Comparison of ENCODE assay signal across 15 cellular contexts in the genomic region with DNA sequence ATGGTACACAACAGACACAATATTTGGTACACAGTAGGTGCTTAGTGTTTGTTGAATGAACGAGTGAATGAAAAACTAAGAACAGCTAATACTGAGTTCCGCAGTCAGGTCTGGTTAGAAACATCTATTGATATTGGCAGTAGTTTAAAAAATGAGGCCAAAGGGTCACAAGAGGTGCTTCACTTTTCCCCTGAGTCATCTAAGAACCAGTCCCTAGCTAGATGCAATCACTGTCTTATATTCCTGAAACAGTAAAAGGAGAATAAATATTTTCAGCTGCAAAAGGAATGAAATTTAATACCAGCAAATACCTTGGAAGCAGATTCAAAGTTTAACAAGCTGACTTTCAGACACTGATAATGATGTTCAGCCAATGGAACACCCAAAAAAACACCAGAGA. TPM values are rescaled to one million over a fixed set of nuclear protein-coding genes. Genes with fewer than 3 reads are reported as not detected.
DNase-seq lines count a peak whose midpoint lies in the region; ATAC-seq and TF ChIP-seq lines count a peak whose summit lies in the region.
"Had no signal": no experiment of that assay in that cellular context is flagged by ENCODE, and none has a peak within 500 bp of the region (broad histone marks: within the 10 kb centered on the region; RNA-seq: fewer than 3 reads in every experiment).

No MANE protein-coding gene starts in this region.

- CTCF ChIA-PET in SK-N-SH (lab: Yijun Ruan, JAX) = interaction anchor here (0.9 to 6.9 kb wide), 7 partner anchors 14 to 139 kb away, joined by 3 to 72 read pairs (median 4); no protein-coding TSS in a partner anchor

- H4K8ac ChIP-seq in mesenchymal stem cell (ENCODE audit: low read length) = no peak overlapping the region

- no peak overlapping the region for H3K23ac ChIP-seq in mesenchymal stem cell (ENCODE audit: low read length in 2 of 2)

- no peak overlapping the region for H3K14ac ChIP-seq in mesenchymal stem cell (ENCODE audit: low read length in 2 of 2)

- H2BK15ac ChIP-seq in mesenchymal stem cell (ENCODE audit: low read depth, poor library complexity, severe bottlenecking) = no peak overlapping the region

- no peak overlapping the region for H4K91ac ChIP-seq in mesenchymal stem cell (ENCODE audit: low read length)

- H2BK5ac ChIP-seq in mesenchymal stem cell (ENCODE audit: low read depth, low read length, poor library complexity, severe bottlenecking) = no peak overlapping the region

- ATAC-seq in omental fat pad (ENCODE audit: low FRiP score) (no peak), GM21390 (IDR thresholded peaks at IDR 0.05; ENCODE audit: unreplicated experiment) (no peak)

- peaks cover 58 to 74% of the 10 kb centered on the region in 2 experiments for H3K36me3 ChIP-seq in SK-N-SH (replicated peaks in 1 of 2; ENCODE audit: control insufficient read depth in 1 of 2, insufficient read depth in 2 of 2, low read length in 1 of 2)
- H3K36me3 ChIP-seq in mesenchymal stem cell (ENCODE audit: control insufficient read depth in 1 of 2, insufficient read depth in 2 of 2, low read depth in 1 of 2, low read length in 2 of 2) = peaks cover 33 to 73% of the 10 kb centered on the region in 2 experiments
- H3K36me3 ChIP-seq: BLaER1 treated with 17β-estradiol and CSF1 and Interleukin-3, amounts not matched to agents 10 nM and 100 nM had no signal

- no peaks in the 10 kb centered on the region for H4K20me1 ChIP-seq in SK-N-SH (ENCODE audit: insufficient read depth)
- H4K20me1 ChIP-seq: BLaER1 treated with 17β-estradiol and CSF1 and Interleukin-3, amounts not matched to agents 10 nM and 100 nM had no signal

- H3K9me3 ChIP-seq in SK-N-SH (no peaks in the 10 kb centered on the region), mesenchymal stem cell (ENCODE audit: control insufficient read depth, low read length) (no peaks in the 10 kb centered on the region)

- no peak for TF ChIP-seq RAD21 in SK-N-SH (IDR thresholded peaks at IDR 0.05; ENCODE audit: low read length)

- H2AFZ ChIP-seq in SK-N-SH (ENCODE audit: low read depth) = no peak overlapping the region
- no peak overlapping the region for H2AFZ ChIP-seq in mesenchymal stem cell (ENCODE audit: low read depth, low read length)

- H2BK120ac ChIP-seq in mesenchymal stem cell (ENCODE audit: low read depth, low read length) = no peak overlapping the region

- H3K18ac ChIP-seq in mesenchymal stem cell (ENCODE audit: low read depth in 1 of 2, low read length in 2 of 2) = no peak overlapping the region

- 87% methylated on average over 2 of the region's 2 CpGs for WGBS in SK-N-SH (ENCODE audit: low lambda C conversion rate)
- WGBS in mesenchymal stem cell = 100% methylated on average over 2 of the region's 2 CpGs

- peak in 1 of 2 experiments; percentile 33; a peak in 1 of 4 replicates for TF ChIP-seq EP300 in SK-N-SH (IDR thresholded peaks at IDR 0.05; ENCODE audit: borderline replicate concordance in 1 of 2, low read depth in 1 of 2, low read length in 1 of 2)

- no peak overlapping the region for H3K4me3 Mint-ChIP-seq in HFFc6
- H3K4me3 Mint-ChIP-seq: CD8-positive, alpha-beta memory T cell had no signal

- peaks cover 2% of the 10 kb centered on the region; the same call in 1 of the 2 replicates for H3K27me3 Mint-ChIP-seq in HFFc6 (ENCODE audit: insufficient read depth)

- H3K9me3 Mint-ChIP-seq in HFFc6 = no peaks in the 10 kb centered on the region
- H3K9me3 Mint-ChIP-seq: CD8-positive, alpha-beta memory T cell had no signal

- H3K27me3 ChIP-seq in SK-N-SH (ENCODE audit: insufficient read depth) (no peaks in the 10 kb centered on the region), mesenchymal stem cell (ENCODE audit: control insufficient read depth in 1 of 2, insufficient read depth in 1 of 2, low read length in 2 of 2) (no peaks in the 10 kb centered on the region)
- H3K27me3 ChIP-seq: BLaER1 treated with 17β-estradiol and CSF1 and Interleukin-3, amounts not matched to agents 10 nM and 100 nM had no signal

- no peak overlapping the region for H3K9ac ChIP-seq in SK-N-SH
- no peak overlapping the region for H3K9ac ChIP-seq in mesenchymal stem cell (ENCODE audit: low read length)
- H3K9ac ChIP-seq: BLaER1 treated with 17β-estradiol and CSF1 and Interleukin-3, amounts not matched to agents 10 nM and 100 nM had no signal

- peaks cover 49% of the 10 kb centered on the region for H3K4me1 Mint-ChIP-seq in HFFc6 (ENCODE audit: low read depth)
- H3K4me1 Mint-ChIP-seq: CD8-positive, alpha-beta memory T cell had no signal

- peak overlapping the region; percentile 62 for H2AK5ac ChIP-seq in mesenchymal stem cell (ENCODE audit: low read length, severe bottlenecking)

- H3K27ac ChIP-seq in SK-N-SH (ENCODE audit: low read depth in 2 of 2, low read length in 1 of 2) = peak overlapping the region in 1 of 2 experiments; percentile 23; a peak in 1 of 4 replicates
- H3K27ac ChIP-seq in mesenchymal stem cell (ENCODE audit: low read length, poor library complexity, severe bottlenecking) = peak overlapping the region; percentile 26
- H3K27ac ChIP-seq: BLaER1 treated with 17β-estradiol and CSF1 and Interleukin-3, amounts not matched to agents 10 nM and 100 nM had no signal

- H3K36me3 Mint-ChIP-seq in HFFc6 (ENCODE audit: low read depth) = peaks cover 64% of the 10 kb centered on the region

- H3K4me2 ChIP-seq in SK-N-SH (no peak overlapping the region), mesenchymal stem cell (ENCODE audit: low read length, poor library complexity, severe bottlenecking) (no peak overlapping the region)
- H3K4me2 ChIP-seq: BLaER1 treated with 17β-estradiol and CSF1 and Interleukin-3, amounts not matched to agents 10 nM and 100 nM had no signal

- peak; percentile 18 for DNase-seq in HFFc6
- no peak for DNase-seq in SK-N-SH
- DNase-seq in fibroblast of mammary gland (ENCODE audit: low read depth) = peak; percentile 42
- no peak for DNase-seq in mesenchymal stem cell
- DNase-seq in foreskin melanocyte = no peak
- no peak for DNase-seq in omental fat pad (ENCODE audit: low spot score)
- DNase-seq: CD8-positive, alpha-beta memory T cell; GOT3; NCI-H1436; NCI-H1930; NCI-H226; NCI-H524 treated with DMSO at 0.1 percent for 48 hours; SW 1271 had no signal

- no peak overlapping the region for H3K4me3 ChIP-seq in SK-N-SH (ENCODE audit: low read depth in 2 of 2, low read length in 1 of 2)
- H3K4me3 ChIP-seq in fibroblast of mammary gland (ENCODE audit: control insufficient read depth, low read depth, low read length) = no peak overlapping the region
- H3K4me3 ChIP-seq in mesenchymal stem cell (ENCODE audit: insufficient read depth in 1 of 2, low read depth in 1 of 2, low read length in 2 of 2) = no peak overlapping the region
- H3K4me3 ChIP-seq: BLaER1 treated with 17β-estradiol and CSF1 and Interleukin-3, amounts not matched to agents 10 nM and 100 nM had no signal

- POLR2A ChIA-PET in SK-N-SH (lab: Yijun Ruan, JAX) = no interaction called here

- H3K27ac Mint-ChIP-seq in HFFc6 = peak overlapping the region; percentile 20
- H3K27ac Mint-ChIP-seq: CD8-positive, alpha-beta memory T cell had no signal

- TF ChIP-seq CTCF in HFFc6 (IDR thresholded peaks at IDR 0.05) (no peak), SK-N-SH (IDR thresholded peaks at IDR 0.05) (no peak), fibroblast of mammary gland (conservative IDR thresholded peaks at IDR 0.05; ENCODE audit: control insufficient read depth, insufficient read depth, low read depth, low read length) (no peak), omental fat pad (IDR thresholded peaks at IDR 0.05) (no peak)

- no peak overlapping the region for H2BK12ac ChIP-seq in mesenchymal stem cell (ENCODE audit: low read length in 2 of 2)

- no peaks in the 10 kb centered on the region for H3K9me2 ChIP-seq in SK-N-SH

- no peak overlapping the region for H3K4ac ChIP-seq in mesenchymal stem cell (ENCODE audit: low read depth in 1 of 2, low read length in 2 of 2)

- H3K4me1 ChIP-seq in SK-N-SH (ENCODE audit: control insufficient read depth in 1 of 2, insufficient read depth in 2 of 2, low read depth in 1 of 2, low read length in 1 of 2) (0 out of 4 replicates have a peak, but pooled peaks cover 0 to 10% of the 10 kb centered on the region in 2 experiments), mesenchymal stem cell (ENCODE audit: control insufficient read depth, insufficient read depth, low read depth, low read length) (peaks cover 4% of the 10 kb centered on the region)
- H3K4me1 ChIP-seq: BLaER1 treated with 17β-estradiol and CSF1 and Interleukin-3, amounts not matched to agents 10 nM and 100 nM had no signal

- H3K79me2 ChIP-seq in SK-N-SH (ENCODE audit: insufficient read depth) = no peaks in the 10 kb centered on the region

- peaks cover 29% of the 10 kb centered on the region for H3K79me1 ChIP-seq in mesenchymal stem cell (replicated peaks; ENCODE audit: low read length, poor library complexity, severe bottlenecking)

- peaks cover 7% of the 10 kb centered on the region for H3F3A ChIP-seq in SK-N-SH (replicated peaks; ENCODE audit: insufficient read depth)

TF ChIP-seq in SK-N-SH, 30 proteins besides CTCF, POLR2A, EP300 and RAD21 (continues in another document):
- TF ChIP-seq, protein P1, sequence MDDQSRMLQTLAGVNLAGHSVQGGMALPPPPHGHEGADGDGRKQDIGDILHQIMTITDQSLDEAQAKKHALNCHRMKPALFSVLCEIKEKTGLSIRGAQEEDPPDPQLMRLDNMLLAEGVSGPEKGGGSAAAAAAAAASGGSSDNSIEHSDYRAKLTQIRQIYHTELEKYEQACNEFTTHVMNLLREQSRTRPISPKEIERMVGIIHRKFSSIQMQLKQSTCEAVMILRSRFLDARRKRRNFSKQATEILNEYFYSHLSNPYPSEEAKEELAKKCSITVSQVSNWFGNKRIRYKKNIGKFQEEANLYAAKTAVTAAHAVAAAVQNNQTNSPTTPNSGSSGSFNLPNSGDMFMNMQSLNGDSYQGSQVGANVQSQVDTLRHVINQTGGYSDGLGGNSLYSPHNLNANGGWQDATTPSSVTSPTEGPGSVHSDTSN (IDR thresholded peaks at IDR 0.05) = peak; percentile 53
- TF ChIP-seq RCOR1 (IDR thresholded peaks at IDR 0.05; ENCODE audit: low read length) = no peak
- no peak for TF ChIP-seq CHD2 (IDR thresholded peaks at IDR 0.05; ENCODE audit: low read length, partially characterized antibody)
- TF ChIP-seq RFX5 (IDR thresholded peaks at IDR 0.05; ENCODE audit: low read length) = no peak
- TF ChIP-seq YY1 (IDR thresholded peaks at IDR 0.05; ENCODE audit: low read depth) = no peak
- TF ChIP-seq MEF2A (IDR thresholded peaks at IDR 0.05; ENCODE audit: borderline replicate concordance, low read depth) = no peak
- TF ChIP-seq SIN3A (IDR thresholded peaks at IDR 0.05; ENCODE audit: borderline replicate concordance, low read depth, low read length) = no peak
- TF ChIP-seq TAF1 (IDR thresholded peaks at IDR 0.05; ENCODE audit: borderline replicate concordance, low read depth, low read length) = no peak
- no peak for TF ChIP-seq MXI1 (IDR thresholded peaks at IDR 0.05; ENCODE audit: low read depth, low read length)

RNA-seq across cellular contexts. Expression of a gene that starts 54.5 kb away (rescaled TPM):
- total RNA-seq in HFFc6 (2021; fragmentation: NEBNext Ultra II Directional; extraction: Animal tissue kit (Norgen Biotek cat#: 25700)) = 100 to 1,000 TPM; 137 to 168 (median 145) TPM
- 64.3 and 87.0 TPM in 2 replicates for polyA plus RNA-seq in SK-N-SH (2012; rRNA removed)
- 73.1 and 82.6 TPM in 2 replicates for polyA plus RNA-seq in SK-N-SH (2012; cell fraction: cytosol; rRNA removed)
- polyA plus RNA-seq in SK-N-SH (2012; cell fraction: nucleus; rRNA removed) = 40.8 and 67.2 TPM in 2 replicates
- 89.2 TPM for polyA plus RNA-seq in mesenchymal stem cell (2013, experiment 1 of 2)
- 86.9 TPM for polyA plus RNA-seq in mesenchymal stem cell (2013, experiment 2 of 2)
- 10 to 100 TPM; 19.7 to 43.1 (median 31.0) TPM for total RNA-seq in omental fat pad

Comparison
In these comparisons a context has a peak if more than half of its experiments do, and no peak if none do; other contexts are left out.
1. DNase-seq: peak in HFFc6 (single experiment) and fibroblast of mammary gland (single experiment); none in SK-N-SH (single experiment), mesenchymal stem cell (single experiment), foreskin melanocyte (single experiment) and omental fat pad (single experiment).